ENCODE assay signal across 8 cellular contexts in the genomic region with DNA sequence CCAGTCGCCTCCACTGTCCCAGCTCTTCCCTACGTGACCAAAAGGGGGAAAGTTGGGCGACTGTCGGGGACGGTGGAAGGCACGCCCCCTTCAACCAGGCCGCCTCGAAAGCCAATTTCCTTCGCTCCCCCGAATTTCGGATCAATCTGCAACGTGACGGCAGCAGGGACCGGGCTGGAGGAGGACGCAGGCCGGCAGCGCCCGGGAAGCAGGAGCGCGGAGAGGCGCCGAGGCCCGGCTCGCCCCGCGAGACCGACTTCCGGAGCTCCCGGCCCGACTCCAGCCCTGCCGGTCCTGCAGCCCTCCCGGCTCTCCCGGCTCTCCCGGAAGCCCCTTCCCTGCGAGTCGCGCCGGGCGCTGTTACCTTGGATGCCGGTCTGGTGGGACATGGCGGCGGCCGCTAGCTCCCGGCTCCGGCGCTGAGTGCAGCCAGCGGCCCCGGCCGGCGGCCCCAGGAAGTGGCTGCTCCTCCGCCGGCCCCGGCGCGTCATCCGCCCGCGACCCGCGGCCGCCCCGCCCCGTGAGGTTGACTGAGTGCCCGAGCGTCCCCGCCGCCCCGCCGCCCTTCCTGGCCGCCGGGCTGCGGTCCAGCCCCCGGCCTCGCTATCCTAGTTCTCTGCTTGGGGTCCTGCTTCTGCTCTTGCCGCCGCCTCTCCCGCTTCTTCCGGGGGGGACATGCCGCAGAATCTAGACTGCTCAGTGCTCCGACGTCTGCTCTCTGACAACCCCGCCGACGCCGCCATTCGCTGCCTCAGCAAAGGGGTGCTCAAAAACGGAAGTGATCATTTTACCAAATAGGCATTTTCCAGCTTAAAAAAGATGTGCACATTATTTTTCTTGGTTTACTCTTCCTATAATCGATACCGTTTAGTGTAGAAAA. TPM values are rescaled to one million over a fixed set of nuclear protein-coding genes. Genes with fewer than 3 reads are reported as not detected.
A peak's percentile ranks its signal among the peaks of the same experiment; 100 is the strongest.
DNase-seq lines count a peak whose midpoint lies in the region; ATAC-seq and TF ChIP-seq lines count a peak whose summit lies in the region.

A gene (minus strand): TSS at position 461 of the 880 bp plus-strand sequence. CDS start 72 bp downstream, at position 389.

- in situ Hi-C loops in GM13977 (cut with MboI; ENCODE audit: low pct_unique_long_range_greater_than_20kb, low sequenced_read_pairs, unreplicated experiment) = no loop called here

- no peak for TF ChIP-seq CTCF in GM13977 (IDR thresholded peaks at IDR 0.05; ENCODE audit: extremely low read depth, insufficient read depth, missing control alignments)
- TF ChIP-seq CTCF in right atrium auricular region (IDR thresholded peaks at IDR 0.05) = peak in 1 of 2 donors; percentile 43
- peak in 2 of 3 experiments; percentile 17 to 20 for TF ChIP-seq CTCF in vagina (IDR thresholded peaks at IDR 0.05)

- H3K9me3 ChIP-seq in right atrium auricular region (no peaks in the 10 kb centered on the region), vagina (no peaks in the 10 kb centered on the region)

- intact Hi-C loops in vagina (cut with DNase I) = no loop called here

- H3K36me3 ChIP-seq in right atrium auricular region (peaks cover 11% of the 10 kb centered on the region), rectal smooth muscle tissue (ENCODE audit: control insufficient read depth, insufficient read depth, low read length) (peaks cover 2% of the 10 kb centered on the region), vagina (no peaks in the 10 kb centered on the region)

- peak within 1 kb of the TSS; percentile 95 to 98 for H3K4me3 ChIP-seq in right atrium auricular region
- H3K4me3 ChIP-seq in rectal smooth muscle tissue (ENCODE audit: low read length) = peak within 1 kb of the TSS; percentile 83
- H3K4me3 ChIP-seq in vagina = peak within 1 kb of the TSS; percentile 86 to 96

- DNase-seq in GM13977 (ENCODE audit: low spot score) (peak; percentile 92), NCI-H1105 treated with DMSO at 0.1 percent for 48 hours (lab: John Stamatoyannopoulos, UW) (peak; percentile 81), T-helper 2 cell (peak; percentile 64 to 90 (median 85)), right atrium auricular region (ENCODE audit: low spot score) (peak; percentile 85), vagina (ENCODE audit: extremely low spot score in 2 of 2) (no peak)

- peak; percentile 98 for ATAC-seq in HG02759 (IDR thresholded peaks at IDR 0.05; ENCODE audit: unreplicated experiment)

- H3K27me3 ChIP-seq in right atrium auricular region (no peaks in the 10 kb centered on the region), rectal smooth muscle tissue (ENCODE audit: control insufficient read depth, insufficient read depth, low read length) (no peaks in the 10 kb centered on the region), vagina (no peaks in the 10 kb centered on the region)

- TF ChIP-seq POLR2A in vagina (IDR thresholded peaks at IDR 0.05) = peak in 1 of 2 donors; percentile 43

- H3K4me1 ChIP-seq in right atrium auricular region (peaks cover 0 to 33% of the 10 kb centered on the region in 2 donors), rectal smooth muscle tissue (ENCODE audit: control insufficient read depth, insufficient read depth, low read length) (peaks cover 3% of the 10 kb centered on the region), vagina (peaks cover 29% of the 10 kb centered on the region)

- H3K27ac ChIP-seq in angular gyrus (ENCODE audit: low read depth, low read length) (peak within 1 kb of the TSS; percentile 93), right atrium auricular region (peak within 1 kb of the TSS; percentile 94 to 96), rectal smooth muscle tissue (ENCODE audit: low read depth, low read length) (peak within 1 kb of the TSS; percentile 99), vagina (peak within 1 kb of the TSS; percentile 89)

- peak within 1 kb of the TSS; percentile 79 for H3K9ac ChIP-seq in rectal smooth muscle tissue (ENCODE audit: low read length)

RNA-seq across cellular contexts. Expression of the gene that starts here (rescaled TPM):
- total RNA-seq in right atrium auricular region (10 to 100 TPM; 18.0 to 19.0 TPM), vagina (71.0 TPM)

Comparison
In these comparisons a context has a peak if more than half of its experiments do, and no peak if none do; other contexts are left out.
1. DNase-seq: peak in GM13977 (single experiment), NCI-H1105 treated with DMSO at 0.1 percent for 48 hours (single experiment), T-helper 2 cell (5 of 5) and right atrium auricular region (single experiment); none in vagina (0 of 2).
2. Peak in every context shown above with its lines, with median percentiles within 50 percentile points of each other: H3K27ac ChIP-seq and H3K4me3 ChIP-seq.